In genomic region chrX:132375941-132376340, GRCh38 we compare ENCODE assay signal across 14 cellular contexts.
DNase-seq lines count a peak whose midpoint lies in the region; ATAC-seq and TF ChIP-seq lines count a peak whose summit lies in the region.
"Had no signal": no experiment of that assay in that cellular context is flagged by ENCODE, and none has a peak within 500 bp of the region (broad histone marks: within the 10 kb centered on the region; RNA-seq: fewer than 3 reads in every experiment).

No MANE protein-coding gene starts in this region.

- intact Hi-C loops in PC-9 (cut with micrococcal nuclease; ENCODE audit: unreplicated experiment), result no loop called here
- intact Hi-C loops in CD4-positive, alpha-beta memory T cell (cut with micrococcal nuclease), result no loop called here

- H3F3A ChIP-seq in PC-9 (ENCODE audit: insufficient read depth, low read depth), result no peaks in the 10 kb centered on the region

- H3K4me2 ChIP-seq in PC-9, result no peak overlapping the region

- peak; percentile 5 for TF ChIP-seq CTCF in AG04449 (IDR thresholded peaks at IDR 0.05; ENCODE audit: insufficient read depth, low read length, missing control alignments)
- peak; percentile 38 for TF ChIP-seq CTCF in GM06990 (IDR thresholded peaks at IDR 0.05; ENCODE audit: insufficient read depth, low read length, poor library complexity, severe bottlenecking)
- peak; percentile 31; the same call in 1 of the 2 replicates for TF ChIP-seq CTCF in PC-9 (conservative IDR thresholded peaks at IDR 0.05)
- peak; percentile 28 for TF ChIP-seq CTCF in fibroblast of pulmonary artery (IDR thresholded peaks at IDR 0.05; ENCODE audit: low read length, missing control alignments)

- H3K4me3 Mint-ChIP-seq in CD4-positive, alpha-beta memory T cell, result no peak overlapping the region
- H3K4me3 Mint-ChIP-seq: activated naive CD8-positive, alpha-beta T cell; stimulated activated naive CD8-positive, alpha-beta T cell treated with anti-CD3 and anti-CD28 coated beads, Interleukin-15, amount 100 ng/mL, for 72 hours; T-helper 2 cell treated with Interferon-gamma antibody and Interleukin-4, amounts not matched to agents 5 μg/mL and 100 μg/mL, for 36 hours had no signal

- H3K9me3 Mint-ChIP-seq in CD4-positive, alpha-beta memory T cell, result no peaks in the 10 kb centered on the region
- H3K9me3 Mint-ChIP-seq: stimulated activated naive CD8-positive, alpha-beta T cell treated with anti-CD3 and anti-CD28 coated beads, Interleukin-15, amount 100 ng/mL, for 72 hours; T-helper 2 cell treated with Interferon-gamma antibody and Interleukin-4, amounts not matched to agents 5 μg/mL and 100 μg/mL, for 36 hours had no signal

- BruUV-seq in PC-9 (replicated peaks; lab: Mats Ljungman, UMichigan), result no TSS peak

- H3K9me3 ChIP-seq in PC-9 (ENCODE audit: insufficient read depth, low read depth), result no peaks in the 10 kb centered on the region
- H3K9me3 ChIP-seq in CD4-positive, alpha-beta memory T cell (ENCODE audit: control insufficient read depth in 1 of 2, low read length in 2 of 2), result no peaks in the 10 kb centered on the region
- H3K9me3 ChIP-seq: prostate gland had no signal

- H2AFZ ChIP-seq in PC-9, result no peak overlapping the region

- peaks cover 0 to 4% of the 10 kb centered on the region in 2 donors for H3K36me3 Mint-ChIP-seq in CD4-positive, alpha-beta memory T cell

- no peaks in the 10 kb centered on the region for H3K79me2 ChIP-seq in PC-9 (ENCODE audit: low read depth)

- no peaks in the 10 kb centered on the region for H4K20me1 ChIP-seq in PC-9 (ENCODE audit: insufficient read depth)

- H3K9me2 ChIP-seq in PC-9 (ENCODE audit: insufficient read depth), result no peaks in the 10 kb centered on the region

- POLR2A ChIA-PET in AG04449 (lab: Yijun Ruan, JAX), result no interaction called here
- POLR2A ChIA-PET in PC-9 (lab: Charles Lee; ENCODE audit: unreplicated experiment), result no interaction called here
- POLR2A ChIA-PET in CD4-positive, alpha-beta memory T cell (lab: Charles Lee; ENCODE audit: partially characterized antibody), result no interaction called here

- H3K36me3 ChIP-seq in GM06990 (ENCODE audit: control insufficient read depth, insufficient read depth, low read length) (no peaks in the 10 kb centered on the region), PC-9 (ENCODE audit: low read depth) (no peaks in the 10 kb centered on the region)
- H3K36me3 ChIP-seq in CD4-positive, alpha-beta memory T cell (ENCODE audit: insufficient read depth, low read length), result no peaks in the 10 kb centered on the region
- H3K36me3 ChIP-seq: prostate gland had no signal

- no peak overlapping the region for H3K27ac Mint-ChIP-seq in CD4-positive, alpha-beta memory T cell
- H3K27ac Mint-ChIP-seq: activated naive CD8-positive, alpha-beta T cell; stimulated activated naive CD8-positive, alpha-beta T cell treated with anti-CD3 and anti-CD28 coated beads, Interleukin-15, amount 100 ng/mL, for 72 hours; T-helper 2 cell treated with Interferon-gamma antibody and Interleukin-4, amounts not matched to agents 5 μg/mL and 100 μg/mL, for 36 hours had no signal

- H3K4me1 Mint-ChIP-seq in CD4-positive, alpha-beta memory T cell, result no peaks in the 10 kb centered on the region
- H3K4me1 Mint-ChIP-seq: stimulated activated naive CD8-positive, alpha-beta T cell treated with anti-CD3 and anti-CD28 coated beads, Interleukin-15, amount 100 ng/mL, for 72 hours had no signal

- ATAC-seq in HG03342 (IDR thresholded peaks at IDR 0.05; ENCODE audit: unreplicated experiment), result no peak
- no peak for ATAC-seq in HG02981 (IDR thresholded peaks at IDR 0.05; ENCODE audit: unreplicated experiment)
- ATAC-seq: stimulated activated naive CD8-positive, alpha-beta T cell treated with anti-CD3 and anti-CD28 coated beads, Interleukin-15, amount 100 ng/mL, for 72 hours had no signal

- CTCF ChIA-PET in AG04449 (lab: Yijun Ruan, JAX) (no interaction called here), PC-9 (lab: Charles Lee) (interaction anchor here (0.5 kb wide), 1 partner anchor 243 kb away, joined by 3 read pairs; no protein-coding TSS in a partner anchor)
- CTCF ChIA-PET in CD4-positive, alpha-beta memory T cell (lab: Charles Lee; ENCODE audit: partially characterized antibody), result no interaction called here

- no peaks in the 10 kb centered on the region for H3K4me1 ChIP-seq in PC-9 (replicated peaks; ENCODE audit: insufficient read depth)
- H3K4me1 ChIP-seq in CD4-positive, alpha-beta memory T cell (ENCODE audit: insufficient read depth, low read length), result no peaks in the 10 kb centered on the region
- H3K4me1 ChIP-seq: prostate gland had no signal

- DNase-seq in AG04449 (ENCODE audit: low read depth, low spot score) (no peak), GM06990 (ENCODE audit: extremely low read depth, insufficient read length) (no peak), PC-9 (no peak), fibroblast of pulmonary artery (ENCODE audit: low read depth) (no peak), DMS153 (lab: John Stamatoyannopoulos, UW) (no peak)
- DNase-seq in CD4-positive, alpha-beta memory T cell, result no peak
- DNase-seq: dorsolateral prefrontal cortex; stimulated activated CD4-positive, alpha-beta T cell treated with anti-CD3 and anti-CD28 coated beads, Interleukin-2, amount 100 ng/mL, for 48 hours; stimulated activated naive CD8-positive, alpha-beta T cell treated with anti-CD3 and anti-CD28 coated beads, Interleukin-15, amount 100 ng/mL, for 72 hours had no signal

- no peak overlapping the region for H3K4me3 ChIP-seq in AG04449 (ENCODE audit: low read depth, low read length)
- H3K4me3 ChIP-seq in GM06990 (replicated peaks; ENCODE audit: low read depth, low read length), result no peak overlapping the region
- H3K4me3 ChIP-seq in PC-9, result no peak overlapping the region
- H3K4me3 ChIP-seq in fibroblast of pulmonary artery (replicated peaks; ENCODE audit: low read depth, low read length), result no peak overlapping the region
- H3K4me3 ChIP-seq in CD4-positive, alpha-beta memory T cell (ENCODE audit: low read length in 2 of 2), result no peak overlapping the region
- H3K4me3 ChIP-seq: dorsolateral prefrontal cortex, prostate gland had no signal

- H3K27me3 ChIP-seq in GM06990 (replicated peaks; ENCODE audit: control insufficient read depth, insufficient read depth, low read length) (no peaks in the 10 kb centered on the region), PC-9 (ENCODE audit: insufficient read depth, low read depth) (no peaks in the 10 kb centered on the region)
- H3K27me3 ChIP-seq in CD4-positive, alpha-beta memory T cell (ENCODE audit: insufficient read depth, low read length), result no peaks in the 10 kb centered on the region

- no peaks in the 10 kb centered on the region for H3K27me3 Mint-ChIP-seq in CD4-positive, alpha-beta memory T cell
- H3K27me3 Mint-ChIP-seq: activated naive CD8-positive, alpha-beta T cell; stimulated activated naive CD8-positive, alpha-beta T cell treated with anti-CD3 and anti-CD28 coated beads, Interleukin-15, amount 100 ng/mL, for 72 hours had no signal

- H3K27ac ChIP-seq in PC-9, result no peak overlapping the region
- H3K27ac ChIP-seq in CD4-positive, alpha-beta memory T cell (ENCODE audit: low read depth, low read length), result no peak overlapping the region
- H3K27ac ChIP-seq: dorsolateral prefrontal cortex, prostate gland had no signal
